ENCODE assay signal across 8 cellular contexts in the genomic region with DNA sequence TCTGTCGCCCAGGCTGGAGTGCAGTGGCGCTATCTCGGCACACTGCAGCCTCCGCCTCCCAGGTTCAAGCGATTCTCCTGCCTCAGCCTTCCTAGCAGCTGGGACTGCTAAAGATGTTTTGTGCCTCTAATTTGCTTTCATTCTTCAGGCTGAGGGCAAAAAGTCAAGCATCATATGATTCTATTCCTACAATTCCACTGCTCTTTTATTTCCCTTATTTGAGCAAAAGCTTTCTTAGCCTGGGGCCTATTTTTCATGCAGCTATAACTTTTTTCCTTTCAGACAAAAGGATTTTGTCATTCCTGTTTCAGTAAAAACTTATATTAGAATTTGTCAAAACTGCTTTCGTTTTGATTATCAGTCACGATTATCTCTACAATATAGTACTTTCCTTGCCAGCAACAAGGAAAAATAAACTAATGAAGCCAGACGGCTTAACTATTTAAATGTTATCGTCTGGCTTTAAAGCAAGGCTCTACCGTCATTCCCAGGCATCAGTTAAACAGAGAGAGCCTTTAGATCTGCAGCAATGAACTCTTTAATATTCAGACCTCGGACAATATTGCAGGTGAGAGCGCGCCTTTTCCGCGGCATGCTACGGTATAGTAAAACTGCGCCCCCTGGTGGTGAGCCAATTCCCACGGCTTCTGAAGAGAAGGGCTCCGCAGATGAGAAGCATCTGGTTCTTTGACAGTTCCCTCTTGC. TPM values are rescaled to one million over a fixed set of nuclear protein-coding genes. Genes with fewer than 3 reads are reported as not detected.
DNase-seq lines count a peak whose midpoint lies in the region; ATAC-seq and TF ChIP-seq lines count a peak whose summit lies in the region.

No MANE protein-coding gene starts in this region.

- peaks cover 0 to 2% (median 0%) of the 10 kb centered on the region in 7 donors for H3K9me3 Mint-ChIP-seq in CD4-positive, CD25-positive, alpha-beta regulatory T cell
- H3K9me3 Mint-ChIP-seq in endothelial cell (ENCODE audit: unreplicated experiment), result no peaks in the 10 kb centered on the region

- H3K4me3 ChIP-seq in CD4-positive, CD25-positive, alpha-beta regulatory T cell (ENCODE audit: low read depth, low read length), result peak overlapping the region; percentile 95
- peak overlapping the region; percentile 25 to 91 for H3K4me3 ChIP-seq in mucosa of rectum (ENCODE audit: low read length in 2 of 2)

- peaks cover 23% of the 10 kb centered on the region for H3K4me1 ChIP-seq in CD4-positive, CD25-positive, alpha-beta regulatory T cell (ENCODE audit: control insufficient read depth, insufficient read depth, low read length, poor library complexity, severe bottlenecking)
- H3K4me1 ChIP-seq in mucosa of rectum (ENCODE audit: control insufficient read depth in 2 of 2, insufficient read depth in 2 of 2, low read length in 2 of 2), result peaks cover 8 to 20% of the 10 kb centered on the region in 2 donors

- no peaks in the 10 kb centered on the region for H3K9me3 ChIP-seq in CD4-positive, CD25-positive, alpha-beta regulatory T cell (ENCODE audit: control insufficient read depth in 2 of 2, low read length in 2 of 2)
- no peaks in the 10 kb centered on the region for H3K9me3 ChIP-seq in mucosa of rectum (ENCODE audit: control insufficient read depth in 2 of 2, low read length in 2 of 2)

- TF ChIP-seq CTCF in endothelial cell (IDR thresholded peaks at IDR 0.05; ENCODE audit: unreplicated experiment), result peak; percentile 92

- H3K27me3 ChIP-seq in CD4-positive, CD25-positive, alpha-beta regulatory T cell (ENCODE audit: control insufficient read depth, insufficient read depth, low read length), result peaks cover 6% of the 10 kb centered on the region
- no peaks in the 10 kb centered on the region for H3K27me3 ChIP-seq in mucosa of rectum (ENCODE audit: control insufficient read depth in 2 of 2, insufficient read depth in 2 of 2, low read length in 2 of 2)

- H3K9ac ChIP-seq in mucosa of rectum (ENCODE audit: low read depth in 1 of 2, low read length in 2 of 2), result peak overlapping the region in 1 of 2 donors; percentile 24

- H3K4me3 Mint-ChIP-seq in CD4-positive, CD25-positive, alpha-beta regulatory T cell, result peak overlapping the region; percentile 88 to 93 (median 90)
- H3K4me3 Mint-ChIP-seq in endothelial cell (ENCODE audit: unreplicated experiment), result no peak overlapping the region

- peak; percentile 49 for ATAC-seq in CD4-positive, CD25-positive, alpha-beta regulatory T cell (ENCODE audit: low read depth in 2 of 2)
- peak; percentile 23 for ATAC-seq in GM19463 (IDR thresholded peaks at IDR 0.05; ENCODE audit: unreplicated experiment)

- no peaks in the 10 kb centered on the region for H3K36me3 Mint-ChIP-seq in CD4-positive, CD25-positive, alpha-beta regulatory T cell
- peaks cover 12% of the 10 kb centered on the region for H3K36me3 Mint-ChIP-seq in endothelial cell (ENCODE audit: low read depth, unreplicated experiment)

- peak overlapping the region; percentile 43 to 90 (median 82) for H3K27ac Mint-ChIP-seq in CD4-positive, CD25-positive, alpha-beta regulatory T cell
- peak overlapping the region; percentile 3 for H3K27ac Mint-ChIP-seq in endothelial cell (ENCODE audit: unreplicated experiment)

- no peaks in the 10 kb centered on the region for H3K36me3 ChIP-seq in CD4-positive, CD25-positive, alpha-beta regulatory T cell (ENCODE audit: control insufficient read depth, insufficient read depth, low read length)
- no peaks in the 10 kb centered on the region for H3K36me3 ChIP-seq in mucosa of rectum (ENCODE audit: control insufficient read depth in 2 of 2, insufficient read depth in 2 of 2, low read length in 2 of 2)

- peak overlapping the region; percentile 45 for H3K27ac ChIP-seq in CD4-positive, CD25-positive, alpha-beta regulatory T cell (ENCODE audit: insufficient read depth, low read length, poor library complexity, severe bottlenecking)
- peak overlapping the region in 1 of 2 donors; percentile 23 for H3K27ac ChIP-seq in mucosa of rectum (ENCODE audit: low read depth in 2 of 2, low read length in 2 of 2)

- peaks cover 34% of the 10 kb centered on the region for H3K27me3 Mint-ChIP-seq in CD4-positive, CD25-positive, alpha-beta regulatory T cell
- H3K27me3 Mint-ChIP-seq in endothelial cell (ENCODE audit: unreplicated experiment), result peaks cover 21% of the 10 kb centered on the region

- peak; percentile 74 to 87 (median 83) for DNase-seq in CD4-positive, CD25-positive, alpha-beta regulatory T cell
- DNase-seq in HUDEP-2 (lab: John Stamatoyannopoulos, UW; ENCODE audit: unreplicated experiment in 76 of 76) (peak in 71 of 76 experiments; percentile 2 to 84 (median 65)), NOMO-1 (lab: John Stamatoyannopoulos, UW; ENCODE audit: unreplicated experiment in 2 of 2) (peak; percentile 75 to 80), endothelial cell (ENCODE audit: low spot score) (peak; percentile 83)
- DNase-seq in activated CD8-positive, alpha-beta memory T cell treated with anti-CD3 and anti-CD28 coated beads for 48 hours (ENCODE audit: low read depth in 2 of 3, low spot score in 2 of 3), result peak; percentile 52 to 94 (median 87)
- peak; percentile 81 to 82 for DNase-seq in stimulated activated CD8-positive, alpha-beta memory T cell treated with anti-CD3 and anti-CD28 coated beads, Interleukin-2, amount 100 ng/mL, for 48 hours (ENCODE audit: low read depth in 2 of 2)

- peaks cover 17 to 37% (median 30%) of the 10 kb centered on the region in 4 donors for H3K4me1 Mint-ChIP-seq in CD4-positive, CD25-positive, alpha-beta regulatory T cell
- peaks cover 24% of the 10 kb centered on the region for H3K4me1 Mint-ChIP-seq in endothelial cell (ENCODE audit: unreplicated experiment)

RNA-seq across cellular contexts. Expression of gene SLC2A13, which starts 1.4 kb away (rescaled TPM):
- 4.4 TPM for total RNA-seq in CD4-positive, CD25-positive, alpha-beta regulatory T cell
- 1 to 10 TPM in 3 of 4 donors, under 1 TPM in 1; 0.96 to 2.0 (median 1.8) TPM for polyA plus RNA-seq in CD4-positive, CD25-positive, alpha-beta regulatory T cell
- 15.8 TPM for total RNA-seq in endothelial cell (ENCODE audit: unreplicated experiment)
